In genomic region chr7:68478326-68478725, GRCh38 we compare ENCODE assay signal across 8 cellular contexts.
"Had no signal": no experiment of that assay in that cellular context is flagged by ENCODE, and none has a peak within 500 bp of the region (broad histone marks: within the 10 kb centered on the region; RNA-seq: fewer than 3 reads in every experiment).

No MANE protein-coding gene starts in this region.

- H3K4me3 ChIP-seq: GM12878 had no signal

- ATAC-seq: GM12878 had no signal

- DNase-seq: GDM1, GF-D8 had no signal

- FAIRE-seq: G401.6, GM12878, GM12891, GM12892, GM18507, GM19239 had no signal
